In genomic region chr20:44056010-44056698, GRCh38 we compare ENCODE assay signal across 8 cellular contexts.
DNase-seq lines count a peak whose midpoint lies in the region; ATAC-seq and TF ChIP-seq lines count a peak whose summit lies in the region.

No MANE protein-coding gene starts in this region.

- H3K4me2 ChIP-seq in osteoblast (ENCODE audit: insufficient read depth, low read length), result no peak overlapping the region

- ATAC-seq in activated CD4-positive, alpha-beta T cell treated with anti-CD3 and anti-CD28 coated beads for 36 hours, result peak; percentile 81
- no peak for ATAC-seq in GM21723 (IDR thresholded peaks at IDR 0.05; ENCODE audit: unreplicated experiment)

- no peaks in the 10 kb centered on the region for H3K4me1 ChIP-seq in osteoblast (ENCODE audit: insufficient read depth, low read length)

- no peak overlapping the region for H3K4me3 Mint-ChIP-seq in activated CD4-positive, alpha-beta T cell treated with anti-CD3 and anti-CD28 coated beads for 36 hours

- no peak overlapping the region for H3K4me3 ChIP-seq in epithelial cell of esophagus (ENCODE audit: low read length)
- no peak overlapping the region for H3K4me3 ChIP-seq in osteoblast (ENCODE audit: insufficient read depth, low read length)

- peaks cover 2% of the 10 kb centered on the region for H3K9me3 Mint-ChIP-seq in activated CD4-positive, alpha-beta T cell treated with anti-CD3 and anti-CD28 coated beads for 36 hours (ENCODE audit: low read depth)

- no peaks in the 10 kb centered on the region for H3K36me3 Mint-ChIP-seq in activated CD4-positive, alpha-beta T cell treated with anti-CD3 and anti-CD28 coated beads for 36 hours (ENCODE audit: low read depth)

- intact Hi-C loops in activated CD4-positive, alpha-beta T cell treated with anti-CD3 and anti-CD28 coated beads for 36 hours (cut with DNase I, micrococcal nuclease), result loop anchor here (1.0 kb wide), 1 partner anchor 24 kb away; no protein-coding TSS in a partner anchor

- H2AFZ ChIP-seq in osteoblast (ENCODE audit: low read length), result no peak overlapping the region

- H3K27ac Mint-ChIP-seq in activated CD4-positive, alpha-beta T cell treated with anti-CD3 and anti-CD28 coated beads for 36 hours, result no peak overlapping the region

- H3K79me2 ChIP-seq in osteoblast (ENCODE audit: insufficient read depth, low read length), result no peaks in the 10 kb centered on the region

- TF ChIP-seq CTCF in epithelial cell of esophagus (IDR thresholded peaks at IDR 0.05; ENCODE audit: insufficient read depth, low read depth, low read length, missing control alignments) (peak; percentile 37), osteoblast (IDR thresholded peaks at IDR 0.05; ENCODE audit: extremely low read depth, low read depth, low read length) (peak; percentile 56)

- H3K36me3 ChIP-seq in osteoblast (ENCODE audit: insufficient read depth, low read length), result no peaks in the 10 kb centered on the region

- POLR2A ChIA-PET in activated CD4-positive, alpha-beta T cell treated with anti-CD3 and anti-CD28 coated beads for 36 hours (lab: Charles Lee), result no interaction called here

- H3K27me3 ChIP-seq in osteoblast (ENCODE audit: insufficient read depth, low read length), result no peaks in the 10 kb centered on the region

- H4K20me1 ChIP-seq in osteoblast (ENCODE audit: insufficient read depth, low read length), result no peaks in the 10 kb centered on the region

- CTCF ChIA-PET in activated CD4-positive, alpha-beta T cell treated with anti-CD3 and anti-CD28 coated beads for 36 hours (lab: Charles Lee), result interaction anchor here (0.6 to 2.2 kb wide), 11 partner anchors 13 to 286 kb away, joined by 3 to 8 read pairs (median 3); no protein-coding TSS in a partner anchor

- no peaks in the 10 kb centered on the region for H3K9me3 ChIP-seq in osteoblast (ENCODE audit: low read depth, low read length)

- no peaks in the 10 kb centered on the region for H3K27me3 Mint-ChIP-seq in activated CD4-positive, alpha-beta T cell treated with anti-CD3 and anti-CD28 coated beads for 36 hours

- peak; percentile 8 for DNase-seq in DMS 273 treated with DMSO at 0.1 percent for 48 hours (lab: John Stamatoyannopoulos, UW)
- peak; percentile 29 for DNase-seq in LHCN-M2 (ENCODE audit: low read depth)
- peak; percentile 70 for DNase-seq in activated CD4-positive, alpha-beta T cell treated with anti-CD3 and anti-CD28 coated beads for 36 hours
- peak; percentile 34 for DNase-seq in epithelial cell of esophagus (ENCODE audit: low read depth)
- peak; percentile 91 for DNase-seq in osteoblast (ENCODE audit: insufficient read length, low spot score, missing footprints)
- DNase-seq in NCI-H2196 (lab: John Stamatoyannopoulos, UW; ENCODE audit: unreplicated experiment), result no peak
- DNase-seq in retina, result no peak

- no peak overlapping the region for H3K27ac ChIP-seq in osteoblast (ENCODE audit: low read depth, low read length)

- peaks cover 3% of the 10 kb centered on the region for H3K4me1 Mint-ChIP-seq in activated CD4-positive, alpha-beta T cell treated with anti-CD3 and anti-CD28 coated beads for 36 hours

Comparison
In these comparisons a context has a peak if more than half of its experiments do, and no peak if none do; other contexts are left out.
1. DNase-seq: peak in DMS 273 treated with DMSO at 0.1 percent for 48 hours (single experiment), LHCN-M2 (single experiment), activated CD4-positive, alpha-beta T cell treated with anti-CD3 and anti-CD28 coated beads for 36 hours (single experiment), epithelial cell of esophagus (single experiment) and osteoblast (single experiment); none in NCI-H2196 (single experiment) and retina (single experiment).